Comparison of ENCODE assay signal across 9 cellular contexts in genomic region chr11:68090706-68091105, GRCh38. TPM values are rescaled to one million over a fixed set of nuclear protein-coding genes. Genes with fewer than 3 reads are reported as not detected.
A peak's percentile ranks its signal among the peaks of the same experiment; 100 is the strongest.
DNase-seq lines count a peak whose midpoint lies in the region; ATAC-seq and TF ChIP-seq lines count a peak whose summit lies in the region.
"Had no signal": no experiment of that assay in that cellular context is flagged by ENCODE, and none has a peak within 500 bp of the region (broad histone marks: within the 10 kb centered on the region; RNA-seq: fewer than 3 reads in every experiment).

No MANE protein-coding gene starts in this region.

- H3K4me3 ChIP-seq in heart right ventricle = no peak overlapping the region
- H3K4me3 ChIP-seq in prostate gland = no peak overlapping the region
- H3K4me3 ChIP-seq in gastroesophageal sphincter = no peak overlapping the region
- H3K4me3 ChIP-seq: uterus had no signal

- peak overlapping the region in 4 of 10 donors; percentile 5 to 72 (median 33) for H3K27ac ChIP-seq in heart right ventricle
- H3K27ac ChIP-seq in prostate gland = peak overlapping the region; percentile 16 to 29
- H3K27ac ChIP-seq in gastroesophageal sphincter = no peak overlapping the region
- H3K27ac ChIP-seq: uterus had no signal

- DNase-seq in SW480 (ENCODE audit: low spot score) (peak; percentile 31), heart right ventricle (no peak), prostate gland (ENCODE audit: low spot score) (peak; percentile 64), H4 (ENCODE audit: low spot score) (no peak), cerebellar cortex (ENCODE audit: low spot score) (no peak)
- no peak for DNase-seq in activated CD4-positive, alpha-beta T cell treated with anti-CD3 and anti-CD28 coated beads, Interleukin-2, amount 50 U/mL, for 1 hour
- DNase-seq: uterus had no signal

- H3K36me3 ChIP-seq in heart right ventricle (no peaks in the 10 kb centered on the region), prostate gland (no peaks in the 10 kb centered on the region), gastroesophageal sphincter (peaks cover 0 to 6% of the 10 kb centered on the region in 2 donors)
- H3K36me3 ChIP-seq: uterus had no signal

- TF ChIP-seq EP300 in gastroesophageal sphincter (IDR thresholded peaks at IDR 0.05) = no peak

- intact Hi-C loops in heart right ventricle (cut with DNase I) (no loop called here), prostate gland (cut with DNase I) (no loop called here)

- ATAC-seq in GM19043 (IDR thresholded peaks at IDR 0.05; ENCODE audit: low read depth, unreplicated experiment) = peak; percentile 66
- ATAC-seq in heart right ventricle = peak in 6 of 8 donors; percentile 61 to 96 (median 84)
- no peak for ATAC-seq in gastroesophageal sphincter

- TF ChIP-seq CTCF in heart right ventricle (IDR thresholded peaks at IDR 0.05) = no peak
- no peak for TF ChIP-seq CTCF in prostate gland (IDR thresholded peaks at IDR 0.05)
- TF ChIP-seq CTCF in gastroesophageal sphincter (IDR thresholded peaks at IDR 0.05) = no peak

- TF ChIP-seq POLR2A in prostate gland (IDR thresholded peaks at IDR 0.05) = no peak
- TF ChIP-seq POLR2A in gastroesophageal sphincter (IDR thresholded peaks at IDR 0.05) = no peak

- H3K27me3 ChIP-seq in heart right ventricle = no peaks in the 10 kb centered on the region
- no peaks in the 10 kb centered on the region for H3K27me3 ChIP-seq in prostate gland (replicated peaks; ENCODE audit: insufficient read depth)
- no peaks in the 10 kb centered on the region for H3K27me3 ChIP-seq in gastroesophageal sphincter
- H3K27me3 ChIP-seq: uterus had no signal

- H3K9me3 ChIP-seq in heart right ventricle (no peaks in the 10 kb centered on the region), prostate gland (no peaks in the 10 kb centered on the region), gastroesophageal sphincter (no peaks in the 10 kb centered on the region)
- H3K9me3 ChIP-seq: uterus had no signal

- WGBS in heart right ventricle, 2 donors = 26 to 40% methylated on average over 6 of the region's 6 CpGs
- WGBS in prostate gland = 26% methylated on average over 6 of the region's 6 CpGs
- WGBS in gastroesophageal sphincter (ENCODE audit: low coverage in 1 of 2), 2 donors = 57 to 68% methylated on average over 5 to 6 of the region's 6 CpGs

- H3K4me1 ChIP-seq in heart right ventricle (peaks cover 0 to 22% (median 16%) of the 10 kb centered on the region in 9 donors), prostate gland (replicated peaks) (no peaks in the 10 kb centered on the region), gastroesophageal sphincter (peaks cover 0 to 5% (median 0%) of the 10 kb centered on the region in 3 donors)
- H3K4me1 ChIP-seq: uterus had no signal

RNA-seq across cellular contexts. Expression of gene CHKA, which starts 30.5 kb away (rescaled TPM):
- total RNA-seq in heart right ventricle (10 to 100 TPM in 3 of 10 donors, 1 to 10 TPM in 7; 7.0 to 11.8 (median 9.2) TPM), prostate gland (10 to 100 TPM; 88.6 to 93.4 TPM), gastroesophageal sphincter (10 to 100 TPM; 11.1 to 66.1 (median 33.9) TPM)
- polyA plus RNA-seq in heart right ventricle = 10 to 100 TPM; 14.7 to 66.1 TPM
- 9.4 and 9.8 TPM in 2 replicates for total RNA-seq in H4 (2014; rRNA removed; shearing (Covaris generic))

RNA-seq across cellular contexts. Expression of gene TCIRG1, which starts 51.9 kb away (rescaled TPM):
- total RNA-seq in heart right ventricle (10 to 100 TPM in 9 of 10 donors, 1 to 10 TPM in 1; 7.9 to 44.8 (median 14.6) TPM), prostate gland (100 to 1,000 TPM; 114 to 118 TPM), gastroesophageal sphincter (100 to 1,000 TPM in 1 of 4 donors, 10 to 100 TPM in 3; 44.5 to 140 (median 81.2) TPM)
- polyA plus RNA-seq in heart right ventricle = 10 to 100 TPM; 41.9 to 91.4 TPM
- total RNA-seq in H4 (2014; rRNA removed; shearing (Covaris generic)) = 12.5 and 13.1 TPM in 2 replicates

Comparison
In these comparisons a context has a peak if more than half of its experiments do, and no peak if none do; other contexts are left out.
1. DNase-seq: peak in SW480 (single experiment) and prostate gland (single experiment); none in heart right ventricle (0 of 2), H4 (single experiment), activated CD4-positive, alpha-beta T cell treated with anti-CD3 and anti-CD28 coated beads, Interleukin-2, amount 50 U/mL, for 1 hour (single experiment) and cerebellar cortex (single experiment).
2. H3K27ac ChIP-seq: peak in prostate gland (2 of 2); none in gastroesophageal sphincter (0 of 4).